ENCODE assay signal across 8 cellular contexts in genomic region chr1:22025368-22026154, GRCh38. TPM values are rescaled to one million over a fixed set of nuclear protein-coding genes. Genes with fewer than 3 reads are reported as not detected.
DNase-seq lines count a peak whose midpoint lies in the region; ATAC-seq, FAIRE-seq and TF ChIP-seq lines count a peak whose summit lies in the region.

No MANE protein-coding gene starts in this region.

- intact Hi-C loops in dendritic cell treated with granulocyte-macrophage colony-stimulating factor and Interleukin-4, amounts not matched to agents 40 ng/mL and 50 ng/mL, for 4 days (cut with micrococcal nuclease): loop anchor here (2.0 kb wide), 1 partner anchor 27 kb away; the partner anchor contains the start of gene CDC42
- intact Hi-C loops in HepG2 (cut with micrococcal nuclease; ENCODE audit: unreplicated experiment): no loop called here

- no peaks in the 10 kb centered on the region for H3K27me3 Mint-ChIP-seq in dendritic cell treated with granulocyte-macrophage colony-stimulating factor and Interleukin-4, amounts not matched to agents 40 ng/mL and 50 ng/mL, for 4 days

- FAIRE-seq in HepG2 (lab: Jason Lieb, UNC): peak; percentile 90

- no peaks in the 10 kb centered on the region; a peak in 1 of 5 replicates for H3K27me3 ChIP-seq in HepG2 (ENCODE audit: control insufficient read depth in 1 of 2, insufficient read depth in 2 of 2, low read length in 2 of 2)

- H3K4me1 Mint-ChIP-seq in dendritic cell treated with granulocyte-macrophage colony-stimulating factor and Interleukin-4, amounts not matched to agents 40 ng/mL and 50 ng/mL, for 4 days (ENCODE audit: low read depth): peaks cover 49% of the 10 kb centered on the region

- TF ChIP-seq POLR2A in HepG2 (IDR thresholded peaks at IDR 0.05; ENCODE audit: insufficient read depth in 1 of 2, low read depth in 2 of 2, low read length in 2 of 2): peak; percentile 82 to 86

- H3K9me3 Mint-ChIP-seq in dendritic cell treated with granulocyte-macrophage colony-stimulating factor and Interleukin-4, amounts not matched to agents 40 ng/mL and 50 ng/mL, for 4 days: no peaks in the 10 kb centered on the region

- TF ChIP-seq CTCF in HepG2 (CRISPR knock-in tag; IDR thresholded peaks at IDR 0.05): no peak

- peaks cover 5% of the 10 kb centered on the region for H3K79me2 ChIP-seq in HepG2 (ENCODE audit: insufficient read depth, low read length)

- no peaks in the 10 kb centered on the region for H3K36me3 ChIP-seq in HepG2 (replicated peaks in 1 of 2; ENCODE audit: control insufficient read depth in 1 of 2, insufficient read depth in 2 of 2, low read length in 2 of 2)

- H2AFZ ChIP-seq in HepG2 (ENCODE audit: low read length): no peak overlapping the region

- H3K9me3 ChIP-seq in HepG2 (ENCODE audit: low read length): no peaks in the 10 kb centered on the region

- H3K4me3 ChIP-seq in HepG2 (replicated peaks in 1 of 3; ENCODE audit: insufficient read depth in 1 of 3, low read depth in 2 of 3, low read length in 3 of 3): peak overlapping the region; percentile 72 to 90 (median 87)

- TF ChIP-seq EP300 in HepG2 (IDR thresholded peaks at IDR 0.05; ENCODE audit: low read depth in 2 of 2, low read length in 2 of 2) (peak in 1 of 2 experiments; percentile 19; a peak in 1 of 4 replicates), HepG2 (CRISPR knock-in tag; IDR thresholded peaks at IDR 0.05; ENCODE audit: borderline replicate concordance) (no peak)

- H3K4me3 Mint-ChIP-seq in dendritic cell treated with granulocyte-macrophage colony-stimulating factor and Interleukin-4, amounts not matched to agents 40 ng/mL and 50 ng/mL, for 4 days: peak overlapping the region; percentile 97

- no peaks in the 10 kb centered on the region for H4K20me1 ChIP-seq in HepG2 (ENCODE audit: insufficient read depth, low read length)

- no peak for TF ChIP-seq RAD21 in HepG2 (CRISPR knock-in tag; IDR thresholded peaks at IDR 0.05)

- peaks cover 22% of the 10 kb centered on the region for H3K36me3 Mint-ChIP-seq in dendritic cell treated with granulocyte-macrophage colony-stimulating factor and Interleukin-4, amounts not matched to agents 40 ng/mL and 50 ng/mL, for 4 days (ENCODE audit: low read depth)

- peak overlapping the region; percentile 94 for H3K27ac ChIP-seq in HepG2 (ENCODE audit: extremely low read length, insufficient read depth, low read length)

- peaks cover 34% of the 10 kb centered on the region for H3K4me1 ChIP-seq in HepG2 (ENCODE audit: insufficient read depth, low read length)

- ATAC-seq in GM19395 (IDR thresholded peaks at IDR 0.05; ENCODE audit: unreplicated experiment) (peak; percentile 71), HG03558 (IDR thresholded peaks at IDR 0.05; ENCODE audit: extremely low read depth, unreplicated experiment) (peak; percentile 32), HepG2 (peak; percentile 96)

- POLR2A ChIA-PET in HepG2 (lab: Yijun Ruan, JAX): interaction anchor here (0.8 to 3.1 kb wide), 9 partner anchors 10 to 243 kb away, joined by 3 to 42 read pairs (median 6); partner anchors contain the start of genes CDC42 and USP48

- BruUV-seq in HepG2 (replicated peaks; lab: Mats Ljungman, UMichigan): TSS peak; percentile 86

- in situ Hi-C loops in HepG2 (cut with HindIII; ENCODE audit: extremely low pct_ligation_motif_present, low pct_unique_long_range_greater_than_20kb): no loop called here

- peak overlapping the region; percentile 96 for H3K9ac ChIP-seq in HepG2 (ENCODE audit: insufficient read depth, low read depth, low read length)

- CTCF ChIA-PET in HepG2 (lab: Yijun Ruan, JAX; ENCODE audit: low intra/inter-chr PET ratio, low total read pairs): interaction anchor here (0.6 kb wide), 1 partner anchor 951 kb away, joined by 3 read pairs; no protein-coding TSS in a partner anchor

- DNase-seq in C1 segment of cervical spinal cord (lab: John Stamatoyannopoulos, UW): peak in 13 of 14 donors; percentile 43 to 91 (median 82)
- peak; percentile 89 for DNase-seq in NCI-H748 (lab: John Stamatoyannopoulos, UW; ENCODE audit: unreplicated experiment)
- DNase-seq in activated CD4-positive, alpha-beta T cell treated with anti-CD3 and anti-CD28 coated beads, Interleukin-2, amount 50 U/mL, for 1 hour: peak; percentile 88
- DNase-seq in HepG2 (ENCODE audit: low spot score): peak; percentile 89
- peak; percentile 89 for DNase-seq in stimulated activated CD4-positive, alpha-beta T cell treated with anti-CD3 and anti-CD28 coated beads, Interleukin-2, amount 100 ng/mL, for 4 hours (ENCODE audit: low read depth)

- peak overlapping the region; percentile 99 for H3K27ac Mint-ChIP-seq in dendritic cell treated with granulocyte-macrophage colony-stimulating factor and Interleukin-4, amounts not matched to agents 40 ng/mL and 50 ng/mL, for 4 days

- 1% methylated on average over 41 of the region's 42 CpGs for WGBS in HepG2 (ENCODE audit: low lambda C conversion rate)

- H3K4me2 ChIP-seq in HepG2 (ENCODE audit: low read depth, low read length): peak overlapping the region; percentile 96

RNA-seq across cellular contexts. Expression of gene CELA3A, which starts 24.1 kb away (rescaled TPM):
- total RNA-seq in HepG2 (2016; rRNA removed; fragmentation: Illumina TruSeq; extraction: Trizol): not detected in 2 replicates
- not detected in 2 replicates for total RNA-seq in HepG2 (2016; cell fraction: cytosol; rRNA removed; fragmentation: Illumina TruSeq; extraction: Trizol; ENCODE audit: low read depth)
- not detected in 2 replicates for total RNA-seq in HepG2 (2016; cell fraction: insoluble cytoplasmic fraction; rRNA removed; fragmentation: Illumina TruSeq; extraction: Trizol)
- total RNA-seq in HepG2 (2016; cell fraction: membrane; rRNA removed; fragmentation: Illumina TruSeq; extraction: Trizol): not detected in 2 replicates
- not detected in 2 replicates for total RNA-seq in HepG2 (2016; cell fraction: nucleus; rRNA removed; fragmentation: Illumina TruSeq; extraction: Trizol)
- polyA plus RNA-seq in HepG2 (2011; rRNA removed): 0.09 and 0.73 TPM in 2 replicates
- 0.19 and 0.23 TPM in 2 replicates for polyA plus RNA-seq in HepG2 (2011; cell fraction: cytosol; rRNA removed)
- 0.27 and 0.33 TPM in 2 replicates for polyA plus RNA-seq in HepG2 (2011; cell fraction: nucleus; rRNA removed)
- polyA plus RNA-seq in HepG2 (2012): not detected in 2 replicates
- not detected in 2 replicates for polyA plus RNA-seq in HepG2 (2016; cell fraction: cytosol; fragmentation: Illumina TruSeq; extraction: Trizol; ENCODE audit: low read depth)
- not detected in 2 replicates for polyA plus RNA-seq in HepG2 (2016; cell fraction: insoluble cytoplasmic fraction; fragmentation: Illumina TruSeq; extraction: Trizol; ENCODE audit: low read depth)
- polyA plus RNA-seq in HepG2 (2016; cell fraction: membrane; fragmentation: Illumina TruSeq; extraction: Trizol; ENCODE audit: low read depth): not detected in 2 replicates
- not detected in 2 replicates for polyA plus RNA-seq in HepG2 (2016; cell fraction: nucleus; fragmentation: Illumina TruSeq; extraction: Trizol; ENCODE audit: insufficient read depth, low read depth)
- not detected in 2 replicates for polyA minus RNA-seq in HepG2 (2011; rRNA and poly(A)+ RNA removed; ENCODE audit: low replicate concordance)
- not detected in 2 replicates for polyA minus RNA-seq in HepG2 (2011; cell fraction: cytosol; rRNA and poly(A)+ RNA removed)
- polyA minus RNA-seq in HepG2 (2011; cell fraction: nucleus; rRNA and poly(A)+ RNA removed): not detected in 2 replicates

RNA-seq across cellular contexts. Expression of gene CDC42, which starts 26.9 kb away (rescaled TPM):
- total RNA-seq in HepG2 (2016; rRNA removed; fragmentation: Illumina TruSeq; extraction: Trizol): 237 and 358 TPM in 2 replicates
- total RNA-seq in HepG2 (2016; cell fraction: cytosol; rRNA removed; fragmentation: Illumina TruSeq; extraction: Trizol; ENCODE audit: low read depth): 58.8 and 63.4 TPM in 2 replicates
- total RNA-seq in HepG2 (2016; cell fraction: insoluble cytoplasmic fraction; rRNA removed; fragmentation: Illumina TruSeq; extraction: Trizol): 235 and 352 TPM in 2 replicates
- total RNA-seq in HepG2 (2016; cell fraction: membrane; rRNA removed; fragmentation: Illumina TruSeq; extraction: Trizol): 100 and 105 TPM in 2 replicates
- 82.8 and 91.5 TPM in 2 replicates for total RNA-seq in HepG2 (2016; cell fraction: nucleus; rRNA removed; fragmentation: Illumina TruSeq; extraction: Trizol)
- 101 and 138 TPM in 2 replicates for polyA plus RNA-seq in HepG2 (2011; rRNA removed)
- polyA plus RNA-seq in HepG2 (2011; cell fraction: cytosol; rRNA removed): 72.7 and 116 TPM in 2 replicates
- 20.5 and 33.7 TPM in 2 replicates for polyA plus RNA-seq in HepG2 (2011; cell fraction: nucleus; rRNA removed)
- polyA plus RNA-seq in HepG2 (2012): 197 and 216 TPM in 2 replicates
- 20.7 and 25.5 TPM in 2 replicates for polyA plus RNA-seq in HepG2 (2016; cell fraction: cytosol; fragmentation: Illumina TruSeq; extraction: Trizol; ENCODE audit: low read depth)
- polyA plus RNA-seq in HepG2 (2016; cell fraction: insoluble cytoplasmic fraction; fragmentation: Illumina TruSeq; extraction: Trizol; ENCODE audit: low read depth): 336 and 350 TPM in 2 replicates
- 55.2 and 56.7 TPM in 2 replicates for polyA plus RNA-seq in HepG2 (2016; cell fraction: membrane; fragmentation: Illumina TruSeq; extraction: Trizol; ENCODE audit: low read depth)
- polyA plus RNA-seq in HepG2 (2016; cell fraction: nucleus; fragmentation: Illumina TruSeq; extraction: Trizol; ENCODE audit: insufficient read depth, low read depth): 102 and 112 TPM in 2 replicates
- polyA minus RNA-seq in HepG2 (2011; rRNA and poly(A)+ RNA removed; ENCODE audit: low replicate concordance): 81.6 and 140 TPM in 2 replicates
- polyA minus RNA-seq in HepG2 (2011; cell fraction: cytosol; rRNA and poly(A)+ RNA removed): 96.1 and 107 TPM in 2 replicates
- 31.8 and 39.2 TPM in 2 replicates for polyA minus RNA-seq in HepG2 (2011; cell fraction: nucleus; rRNA and poly(A)+ RNA removed)

RNA-seq across cellular contexts. Expression of gene CELA3B, which starts 48.7 kb away (rescaled TPM):
- total RNA-seq in HepG2 (2016; rRNA removed; fragmentation: Illumina TruSeq; extraction: Trizol): not detected in 2 replicates
- total RNA-seq in HepG2 (2016; cell fraction: cytosol; rRNA removed; fragmentation: Illumina TruSeq; extraction: Trizol; ENCODE audit: low read depth): not detected in 2 replicates
- total RNA-seq in HepG2 (2016; cell fraction: insoluble cytoplasmic fraction; rRNA removed; fragmentation: Illumina TruSeq; extraction: Trizol): not detected in 2 replicates
- total RNA-seq in HepG2 (2016; cell fraction: membrane; rRNA removed; fragmentation: Illumina TruSeq; extraction: Trizol): not detected in 2 replicates
- not detected in 2 replicates for total RNA-seq in HepG2 (2016; cell fraction: nucleus; rRNA removed; fragmentation: Illumina TruSeq; extraction: Trizol)
- polyA plus RNA-seq in HepG2 (2011; rRNA removed): 0.34 TPM in 1 of 2 replicates, not detected in the other
- polyA plus RNA-seq in HepG2 (2011; cell fraction: cytosol; rRNA removed): 0.06 TPM in 1 of 2 replicates, not detected in the other
- polyA plus RNA-seq in HepG2 (2011; cell fraction: nucleus; rRNA removed): 0.21 TPM in 1 of 2 replicates, not detected in the other
- polyA plus RNA-seq in HepG2 (2012): 0.24 TPM in 1 of 2 replicates, not detected in the other
- polyA plus RNA-seq in HepG2 (2016; cell fraction: cytosol; fragmentation: Illumina TruSeq; extraction: Trizol; ENCODE audit: low read depth): not detected in 2 replicates
- polyA plus RNA-seq in HepG2 (2016; cell fraction: insoluble cytoplasmic fraction; fragmentation: Illumina TruSeq; extraction: Trizol; ENCODE audit: low read depth): not detected in 2 replicates
- polyA plus RNA-seq in HepG2 (2016; cell fraction: membrane; fragmentation: Illumina TruSeq; extraction: Trizol; ENCODE audit: low read depth): not detected in 2 replicates
- not detected in 2 replicates for polyA plus RNA-seq in HepG2 (2016; cell fraction: nucleus; fragmentation: Illumina TruSeq; extraction: Trizol; ENCODE audit: insufficient read depth, low read depth)
- 0.20 TPM in 1 of 2 replicates, not detected in the other for polyA minus RNA-seq in HepG2 (2011; rRNA and poly(A)+ RNA removed; ENCODE audit: low replicate concordance)
- polyA minus RNA-seq in HepG2 (2011; cell fraction: cytosol; rRNA and poly(A)+ RNA removed): not detected in 2 replicates
- 0.52 and 1.2 TPM in 2 replicates for polyA minus RNA-seq in HepG2 (2011; cell fraction: nucleus; rRNA and poly(A)+ RNA removed)

Comparison
In these comparisons a context has a peak if more than half of its experiments do, and no peak if none do; other contexts are left out.
1. Peak in every context shown above with its lines: DNase-seq, ATAC-seq, H3K4me3 ChIP-seq and H3K27ac ChIP-seq.
2. ATAC-seq: peak in every context shown above with its lines; median percentile 96 in HepG2; 71 in GM19395; 32 in HG03558.